ENCODE assay signal across 8 cellular contexts in the genomic region with DNA sequence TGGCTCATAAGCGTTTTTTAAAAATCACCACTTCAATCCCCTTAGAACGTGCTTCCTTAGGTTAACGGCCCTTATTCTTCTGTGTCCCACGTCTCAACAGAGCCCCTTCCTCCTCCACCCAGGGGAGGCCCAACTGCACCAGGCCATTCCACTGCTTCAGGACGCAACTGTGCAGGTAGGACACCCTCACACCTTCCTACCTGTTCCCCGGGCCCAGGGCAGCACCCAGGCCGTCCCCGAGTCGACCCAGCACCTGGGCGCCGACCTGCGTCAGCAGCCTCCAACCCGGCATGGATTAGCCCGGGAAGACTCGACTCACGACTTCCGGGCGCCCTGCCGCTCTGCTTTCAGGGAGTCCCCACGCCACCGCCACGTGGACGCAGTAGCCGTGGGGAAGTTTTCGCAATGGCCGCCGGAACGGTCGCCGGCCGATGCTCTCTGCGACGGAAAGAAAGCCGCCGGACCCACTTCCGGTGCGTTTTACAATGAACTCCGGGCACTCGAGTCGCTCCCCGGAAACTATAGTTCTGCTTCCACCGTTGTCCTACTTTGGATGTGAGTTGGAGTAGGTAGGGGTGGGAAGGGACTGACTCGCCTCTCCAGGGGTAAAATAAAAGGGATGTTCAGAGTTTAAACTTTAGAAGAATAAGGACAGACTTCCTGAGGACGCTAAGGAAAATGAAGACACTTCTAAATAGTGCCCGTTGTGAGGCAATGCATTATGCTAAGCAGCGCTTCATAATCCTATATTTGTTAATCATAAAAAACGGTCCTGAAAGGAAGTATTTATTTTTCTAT. TPM values are rescaled to one million over a fixed set of nuclear protein-coding genes. Genes with fewer than 3 reads are reported as not detected.
DNase-seq lines count a peak whose midpoint lies in the region; ATAC-seq and TF ChIP-seq lines count a peak whose summit lies in the region.

A gene (minus strand): TSS at position 442 of the 798 bp plus-strand sequence. CDS start 150 bp downstream, at position 292.

- peak within 1 kb of the TSS; percentile 86 to 97 (median 89) for H3K4me3 ChIP-seq in right lobe of liver

- H3K36me3 ChIP-seq in right lobe of liver, result peaks cover 0 to 28% (median 11%) of the 10 kb centered on the region in 4 donors

- peak within 1 kb of the TSS; percentile 98 for H3K4me3 Mint-ChIP-seq in CD4-positive, alpha-beta T cell
- peak within 1 kb of the TSS; percentile 97 for H3K4me3 Mint-ChIP-seq in activated CD4-positive, alpha-beta memory T cell treated with anti-CD3 and anti-CD28 coated beads, Interleukin-2, amount 10 ng/mL, durations not matched to agents 7 days and 5 days

- 2% methylated on average over 33 of the region's 47 CpGs for WGBS in right lobe of liver (ENCODE audit: insufficient coverage, low coverage, low lambda C conversion rate, missing lambda C conversion rate)

- no peak for TF ChIP-seq CTCF in CD4-positive, alpha-beta T cell (IDR thresholded peaks at IDR 0.05)
- TF ChIP-seq CTCF in right lobe of liver (IDR thresholded peaks at IDR 0.05), result no peak

- H3K27ac ChIP-seq in CD4-positive, alpha-beta T cell (ENCODE audit: low read depth, low read length), result peak within 1 kb of the TSS; percentile 76
- peak within 1 kb of the TSS; percentile 44 to 71 (median 64) for H3K27ac ChIP-seq in right lobe of liver

- ATAC-seq in CD4-positive, alpha-beta T cell (ENCODE audit: poor library complexity), result peak; percentile 89
- ATAC-seq in GM19452 (IDR thresholded peaks at IDR 0.05; ENCODE audit: unreplicated experiment) (peak; percentile 93), HG03575 (IDR thresholded peaks at IDR 0.05; ENCODE audit: extremely low read depth, insufficient number of reproducible peaks, low FRiP score, unreplicated experiment) (peak; percentile 74), right lobe of liver (peak; percentile 95 to 98 (median 96))

- H3K4me1 Mint-ChIP-seq in CD4-positive, alpha-beta T cell (ENCODE audit: low read depth), result peaks cover 54% of the 10 kb centered on the region
- peaks cover 44% of the 10 kb centered on the region for H3K4me1 Mint-ChIP-seq in activated CD4-positive, alpha-beta memory T cell treated with anti-CD3 and anti-CD28 coated beads, Interleukin-2, amount 10 ng/mL, durations not matched to agents 7 days and 5 days

- H3K9me3 Mint-ChIP-seq in CD4-positive, alpha-beta T cell, result no peaks in the 10 kb centered on the region
- H3K9me3 Mint-ChIP-seq in activated CD4-positive, alpha-beta memory T cell treated with anti-CD3 and anti-CD28 coated beads, Interleukin-2, amount 10 ng/mL, durations not matched to agents 7 days and 5 days, result no peaks in the 10 kb centered on the region

- peak within 1 kb of the TSS; percentile 93 for H3K27ac Mint-ChIP-seq in CD4-positive, alpha-beta T cell
- H3K27ac Mint-ChIP-seq in activated CD4-positive, alpha-beta memory T cell treated with anti-CD3 and anti-CD28 coated beads, Interleukin-2, amount 10 ng/mL, durations not matched to agents 7 days and 5 days, result peak within 1 kb of the TSS; percentile 84

- TF ChIP-seq POLR2A in right lobe of liver (IDR thresholded peaks at IDR 0.05), result peak; percentile 54

- peaks cover 0 to 9% (median 3%) of the 10 kb centered on the region in 4 donors for H3K4me1 ChIP-seq in right lobe of liver

- H3K9me3 ChIP-seq in CD4-positive, alpha-beta T cell (ENCODE audit: control insufficient read depth, low read length), result no peaks in the 10 kb centered on the region
- no peaks in the 10 kb centered on the region for H3K9me3 ChIP-seq in right lobe of liver

- POLR2A ChIA-PET in CD4-positive, alpha-beta T cell (lab: Charles Lee), result interaction anchor here (1.2 to 1.9 kb wide), 3 partner anchors 22 to 476 kb away, joined by 3 to 5 read pairs (median 4); a partner anchor contains a TSS
- POLR2A ChIA-PET in activated CD4-positive, alpha-beta memory T cell treated with anti-CD3 and anti-CD28 coated beads, Interleukin-2, amount 10 ng/mL, durations not matched to agents 7 days and 5 days (lab: Charles Lee), result interaction anchor here (1.0 kb wide), 3 partner anchors 18 to 476 kb away, joined by 3 to 6 read pairs (median 3); a partner anchor contains a TSS

- CTCF ChIA-PET in CD4-positive, alpha-beta T cell (lab: Charles Lee), result no interaction called here
- CTCF ChIA-PET in activated CD4-positive, alpha-beta memory T cell treated with anti-CD3 and anti-CD28 coated beads, Interleukin-2, amount 10 ng/mL, durations not matched to agents 7 days and 5 days (lab: Charles Lee), result interaction anchor here (0.5 to 1.8 kb wide), 3 partner anchors 22 to 476 kb away, joined by 3 to 4 read pairs (median 3); a partner anchor contains a TSS

- peaks cover 47% of the 10 kb centered on the region for H3K36me3 Mint-ChIP-seq in CD4-positive, alpha-beta T cell (ENCODE audit: low read depth)
- H3K36me3 Mint-ChIP-seq in activated CD4-positive, alpha-beta memory T cell treated with anti-CD3 and anti-CD28 coated beads, Interleukin-2, amount 10 ng/mL, durations not matched to agents 7 days and 5 days (ENCODE audit: low read depth), result peaks cover 35% of the 10 kb centered on the region

- intact Hi-C loops in CD4-positive, alpha-beta T cell (cut with DNase I, micrococcal nuclease), result loop anchor here (2.0 to 10.0 kb wide), 8 partner anchors 118 to 1155 kb away; a partner anchor contains a TSS
- intact Hi-C loops in right lobe of liver (cut with DNase I), result no loop called here

- H3K27me3 Mint-ChIP-seq in CD4-positive, alpha-beta T cell, result no peaks in the 10 kb centered on the region
- no peaks in the 10 kb centered on the region for H3K27me3 Mint-ChIP-seq in activated CD4-positive, alpha-beta memory T cell treated with anti-CD3 and anti-CD28 coated beads, Interleukin-2, amount 10 ng/mL, durations not matched to agents 7 days and 5 days

- H3K27me3 ChIP-seq in CD4-positive, alpha-beta T cell (ENCODE audit: control insufficient read depth, insufficient read depth, low read length), result no peaks in the 10 kb centered on the region
- no peaks in the 10 kb centered on the region for H3K27me3 ChIP-seq in right lobe of liver

- DNase-seq in CD4-positive, alpha-beta T cell, result peak; percentile 72 to 81 (median 76)
- DNase-seq in NCI-H82 (lab: John Stamatoyannopoulos, UW) (peak; percentile 98), ecto neural progenitor cell (ENCODE audit: low spot score) (peak; percentile 89), right lobe of liver (peak; percentile 87 to 90 (median 89))
- DNase-seq in activated CD4-positive, alpha-beta memory T cell treated with anti-CD3 and anti-CD28 coated beads, Interleukin-2, amount 10 ng/mL, durations not matched to agents 7 days and 5 days, result peak; percentile 86
- DNase-seq in stimulated activated CD4-positive, alpha-beta T cell treated with anti-CD3 and anti-CD28 coated beads, Interleukin-4, amount 100 ng/mL, for 24 hours, result peak; percentile 89

RNA-seq across cellular contexts. Expression of the gene that starts here (rescaled TPM):
- total RNA-seq in CD4-positive, alpha-beta T cell, result 10 to 100 TPM; 36.0 to 37.6 TPM
- total RNA-seq in activated CD4-positive, alpha-beta memory T cell treated with anti-CD3 and anti-CD28 coated beads, Interleukin-2, amount 10 ng/mL, durations not matched to agents 7 days and 5 days, result 10 to 100 TPM; 61.4 to 63.5 TPM
- 10 to 100 TPM; 29.2 to 73.9 (median 35.7) TPM for total RNA-seq in right lobe of liver

Comparison
In these comparisons a context has a peak if more than half of its experiments do, and no peak if none do; other contexts are left out.
1. Peak in every context shown above with its lines: DNase-seq, ATAC-seq, H3K4me3 ChIP-seq and H3K27ac ChIP-seq.
2. intact Hi-C loops: an anchor here in CD4-positive, alpha-beta T cell (2.0 to 10.0 kb wide); none called in right lobe of liver.